ENCODE assay signal across 23 cellular contexts in genomic region chr4:153089781-153090180, GRCh38.
"Had no signal": no experiment of that assay in that cellular context is flagged by ENCODE, and none has a peak within 500 bp of the region (broad histone marks: within the 10 kb centered on the region; RNA-seq: fewer than 3 reads in every experiment).

No MANE protein-coding gene starts in this region.

- FAIRE-seq: colon had no signal

- H3K4me3 ChIP-seq: esophagus muscularis mucosa, gastrocnemius medialis, mucosa of descending colon, thyroid gland had no signal

- H3K27me3 ChIP-seq: brain microvascular endothelial cell, esophagus muscularis mucosa, gastrocnemius medialis, thyroid gland had no signal

- ATAC-seq: activated CD4-positive, CD25-positive, alpha-beta regulatory T cell treated with anti-CD3 and anti-CD28 coated beads, Interleukin-2, amount 50 U/mL, for 24 hours; activated CD8-positive, alpha-beta memory T cell treated with anti-CD3 and anti-CD28 coated beads, Interleukin-2, amount 10 ng/mL, durations not matched to agents 7 days and 5 days; activated CD8-positive, alpha-beta T cell treated with anti-CD3 and anti-CD28 coated beads for 36 hours; activated naive CD8-positive, alpha-beta T cell treated with anti-CD3 and anti-CD28 coated beads, Interleukin-2, amount 50 U/mL, for 24 hours; gastrocnemius medialis; left colon had no signal

- H3K36me3 ChIP-seq: brain microvascular endothelial cell, esophagus muscularis mucosa, gastrocnemius medialis, thyroid gland had no signal

- H3K36me3 Mint-ChIP-seq: activated CD8-positive, alpha-beta memory T cell treated with anti-CD3 and anti-CD28 coated beads, Interleukin-2, amount 10 ng/mL, durations not matched to agents 7 days and 5 days had no signal

- H3K9me3 ChIP-seq: esophagus muscularis mucosa, gastrocnemius medialis, mucosa of descending colon, thyroid gland had no signal

- H3K27me3 Mint-ChIP-seq: activated naive CD8-positive, alpha-beta T cell treated with anti-CD3 and anti-CD28 coated beads, Interleukin-2, amount 50 U/mL, for 24 hours had no signal

- H3K27ac ChIP-seq: brain microvascular endothelial cell, esophagus muscularis mucosa, gastrocnemius medialis, thyroid gland, VCaP had no signal

- DNase-seq: activated CD4-positive, alpha-beta T cell treated with anti-CD3 and anti-CD28 coated beads, Interleukin-2, amount 10 ng/mL, durations not matched to agents 7 days and 5 days; activated CD8-positive, alpha-beta memory T cell treated with anti-CD3 and anti-CD28 coated beads, Interleukin-2, amount 10 ng/mL, durations not matched to agents 7 days and 5 days; activated CD8-positive, alpha-beta T cell treated with anti-CD3 and anti-CD28 coated beads for 36 hours; activated gamma-delta T cell; activated naive CD4-positive, alpha-beta T cell treated with anti-CD3 and anti-CD28 coated beads, Interleukin-2, amount 50 U/mL, for 16 hours; activated naive CD8-positive, alpha-beta T cell treated with anti-CD3 and anti-CD28 coated beads, Interleukin-2, amount 50 U/mL, for 24 hours; aorta; brain microvascular endothelial cell; central memory CD4-positive, alpha-beta T cell; gastrocnemius medialis; islet precursor cell; left colon; mesenchymal stem cell; mucosa of descending colon; stimulated activated CD4-positive, alpha-beta T cell treated with anti-CD3 and anti-CD28 coated beads, Interleukin-2, amount 100 ng/mL, for 48 hours; thyroid gland had no signal

- H3K4me3 Mint-ChIP-seq: activated CD4-positive, alpha-beta T cell treated with anti-CD3 and anti-CD28 coated beads, Interleukin-2, amount 10 ng/mL, durations not matched to agents 7 days and 5 days; activated CD8-positive, alpha-beta memory T cell treated with anti-CD3 and anti-CD28 coated beads, Interleukin-2, amount 10 ng/mL, durations not matched to agents 7 days and 5 days; activated CD8-positive, alpha-beta T cell treated with anti-CD3 and anti-CD28 coated beads for 36 hours; activated naive CD8-positive, alpha-beta T cell treated with anti-CD3 and anti-CD28 coated beads, Interleukin-2, amount 50 U/mL, for 24 hours; activated T-helper 1 cell treated with anti-CD3 and anti-CD28 coated beads, Interleukin-12 subunit alpha, Interleukin-12 subunit beta, Interleukin-2, Interleukin-4 antibody, amounts not matched to agents 30 ng/mL and 10 ng/mL and 1 ng/mL, durations not matched to agents 14 hours and 24 hours and 36 hours; T-helper 2 cell treated with Interferon-gamma antibody and Interleukin-4, amounts not matched to agents 5 μg/mL and 100 μg/mL, for 36 hours had no signal

- H3K9me3 Mint-ChIP-seq: activated CD8-positive, alpha-beta T cell treated with anti-CD3 and anti-CD28 coated beads for 36 hours; activated naive CD8-positive, alpha-beta T cell treated with anti-CD3 and anti-CD28 coated beads, Interleukin-2, amount 50 U/mL, for 24 hours; activated T-helper 1 cell treated with anti-CD3 and anti-CD28 coated beads, Interleukin-12 subunit alpha, Interleukin-12 subunit beta, Interleukin-2, Interleukin-4 antibody, amounts not matched to agents 30 ng/mL and 10 ng/mL and 1 ng/mL, durations not matched to agents 14 hours and 24 hours and 36 hours; T-helper 2 cell treated with Interferon-gamma antibody and Interleukin-4, amounts not matched to agents 5 μg/mL and 100 μg/mL, for 36 hours had no signal

- H3K27ac Mint-ChIP-seq: activated CD4-positive, alpha-beta T cell treated with anti-CD3 and anti-CD28 coated beads, Interleukin-2, amount 10 ng/mL, durations not matched to agents 7 days and 5 days; activated CD8-positive, alpha-beta memory T cell treated with anti-CD3 and anti-CD28 coated beads, Interleukin-2, amount 10 ng/mL, durations not matched to agents 7 days and 5 days; activated CD8-positive, alpha-beta T cell treated with anti-CD3 and anti-CD28 coated beads for 36 hours; activated naive CD8-positive, alpha-beta T cell treated with anti-CD3 and anti-CD28 coated beads, Interleukin-2, amount 50 U/mL, for 24 hours; activated T-helper 1 cell treated with anti-CD3 and anti-CD28 coated beads, Interleukin-12 subunit alpha, Interleukin-12 subunit beta, Interleukin-2, Interleukin-4 antibody, amounts not matched to agents 30 ng/mL and 10 ng/mL and 1 ng/mL, durations not matched to agents 14 hours and 24 hours and 36 hours; progenitor cell of endocrine pancreas; T-helper 2 cell treated with Interferon-gamma antibody and Interleukin-4, amounts not matched to agents 5 μg/mL and 100 μg/mL, for 36 hours had no signal
